In the genomic region with DNA sequence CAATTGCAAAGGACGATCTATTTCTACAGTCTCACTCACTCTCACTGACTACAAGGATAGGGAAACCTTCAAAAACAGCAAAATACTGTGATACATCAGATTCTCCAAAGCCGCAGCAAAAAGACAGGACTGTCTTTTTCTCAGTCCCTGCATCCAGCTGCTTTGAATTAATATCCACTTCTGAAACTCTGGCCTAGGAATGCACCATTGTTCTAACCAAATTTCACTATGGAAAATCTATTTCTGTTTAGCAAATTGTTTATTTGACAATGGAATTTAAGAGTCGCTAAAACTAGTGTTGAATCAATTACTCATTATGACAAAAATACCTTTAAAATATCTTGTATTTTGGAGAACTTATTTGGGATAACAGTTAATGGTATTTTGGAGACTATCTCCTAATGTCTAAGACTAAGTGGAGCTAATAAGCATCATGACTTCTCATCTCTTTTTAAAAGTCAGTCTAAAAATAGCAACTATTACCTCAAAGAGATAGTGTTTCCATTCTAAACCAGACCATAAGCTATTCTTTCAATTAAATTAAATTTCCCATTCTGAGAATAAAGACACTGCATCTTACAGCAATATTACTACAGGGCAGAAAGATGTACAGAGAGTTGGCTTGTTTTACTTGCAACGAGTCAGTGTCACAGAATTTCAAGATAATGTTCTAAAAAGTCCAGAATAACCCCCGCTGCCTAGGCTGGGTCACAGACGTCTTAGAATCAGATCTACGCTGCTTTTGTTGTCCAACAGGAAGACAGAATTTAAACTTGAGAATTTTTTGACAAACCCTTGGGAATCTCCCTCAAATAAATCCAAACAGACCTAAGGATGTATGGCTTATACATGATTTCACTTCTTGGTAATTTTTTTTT, we compare ENCODE assay signal across 11 cellular contexts.
DNase-seq lines count a peak whose midpoint lies in the region; ATAC-seq, FAIRE-seq and TF ChIP-seq lines count a peak whose summit lies in the region.
"Had no signal": no experiment of that assay in that cellular context is flagged by ENCODE, and none has a peak within 500 bp of the region (broad histone marks: within the 10 kb centered on the region; RNA-seq: fewer than 3 reads in every experiment).

No MANE protein-coding gene starts in this region.

- no peaks in the 10 kb centered on the region for H3K27me3 Mint-ChIP-seq in activated T-cell treated with anti-CD3 and anti-CD28 coated beads, Interleukin-2, amount 50 U/mL, for 24 hours

- H3K4me3 Mint-ChIP-seq in activated T-cell treated with anti-CD3 and anti-CD28 coated beads, Interleukin-2, amount 50 U/mL, for 24 hours: peak overlapping the region; percentile 61

- H3K9me3 ChIP-seq in adipocyte (ENCODE audit: control insufficient read depth, low read length): no peaks in the 10 kb centered on the region
- H3K9me3 ChIP-seq in suprapubic skin: no peaks in the 10 kb centered on the region

- H3K4me1 ChIP-seq in adipocyte (ENCODE audit: control insufficient read depth, insufficient read depth, low read length) (peaks cover 56% of the 10 kb centered on the region), suprapubic skin (peaks cover 58% of the 10 kb centered on the region)

- no peaks in the 10 kb centered on the region for H3K9me3 Mint-ChIP-seq in activated T-cell treated with anti-CD3 and anti-CD28 coated beads, Interleukin-2, amount 50 U/mL, for 24 hours

- H3K27ac Mint-ChIP-seq in activated T-cell treated with anti-CD3 and anti-CD28 coated beads, Interleukin-2, amount 50 U/mL, for 24 hours: peak overlapping the region; percentile 95

- no peak for TF ChIP-seq EP300 in suprapubic skin (IDR thresholded peaks at IDR 0.05)

- no peak for TF ChIP-seq POLR2A in suprapubic skin (IDR thresholded peaks at IDR 0.05)

- 62% methylated on average over 7 of the region's 7 CpGs for WGBS in suprapubic skin

- no peak for TF ChIP-seq CTCF in suprapubic skin (IDR thresholded peaks at IDR 0.05)
- no peak for TF ChIP-seq CTCF in D721Med (IDR thresholded peaks at IDR 0.05; ENCODE audit: insufficient read depth, missing control alignments)

- peak overlapping the region; percentile 79 for H3K27ac ChIP-seq in suprapubic skin

- H3K4me3 ChIP-seq in adipocyte (ENCODE audit: low read length) (peak overlapping the region; percentile 25), suprapubic skin (no peak overlapping the region)

- H3K9ac ChIP-seq in adipocyte (ENCODE audit: low read length): peak overlapping the region; percentile 77

- H3K27me3 ChIP-seq in adipocyte (replicated peaks; ENCODE audit: control insufficient read depth, insufficient read depth, low read length) (no peaks in the 10 kb centered on the region), suprapubic skin (no peaks in the 10 kb centered on the region)

- no peak for DNase-seq in activated T-cell treated with anti-CD3 and anti-CD28 coated beads, Interleukin-2, amount 50 U/mL, for 24 hours
- DNase-seq in activated T-cell treated with anti-CD3 and anti-CD28 coated beads, Interleukin-2, amount 50 U/mL, for 1 hour: no peak
- peak; percentile 71 for DNase-seq in adipocyte (ENCODE audit: low read depth)
- peak; percentile 16 to 19 for DNase-seq in lung microvascular endothelial cell (ENCODE audit: low read depth in 2 of 2)
- no peak for DNase-seq in suprapubic skin (ENCODE audit: low spot score in 2 of 2)
- DNase-seq in D721Med (ENCODE audit: insufficient read length, low spot score): no peak
- DNase-seq in GF-D8 (lab: John Stamatoyannopoulos, UW): no peak
- DNase-seq: cerebellar nuclear complex, MM.1S had no signal

- no peaks in the 10 kb centered on the region for H3K36me3 ChIP-seq in adipocyte (ENCODE audit: control insufficient read depth, insufficient read depth, low read length, severe bottlenecking)
- H3K36me3 ChIP-seq in suprapubic skin: peaks cover 2% of the 10 kb centered on the region

- peaks cover 77% of the 10 kb centered on the region for H3K4me1 Mint-ChIP-seq in activated T-cell treated with anti-CD3 and anti-CD28 coated beads, Interleukin-2, amount 50 U/mL, for 24 hours (ENCODE audit: low read depth)

- no peak for FAIRE-seq in D721Med (lab: Jason Lieb, UNC)

- H3K36me3 Mint-ChIP-seq in activated T-cell treated with anti-CD3 and anti-CD28 coated beads, Interleukin-2, amount 50 U/mL, for 24 hours (ENCODE audit: low read depth): peaks cover 82% of the 10 kb centered on the region

- ATAC-seq in GM18873 (IDR thresholded peaks at IDR 0.05; ENCODE audit: low FRiP score, unreplicated experiment): no peak
- ATAC-seq: left lobe of liver had no signal

Comparison
In these comparisons a context has a peak if more than half of its experiments do, and no peak if none do; other contexts are left out.
1. DNase-seq: peak in adipocyte (single experiment) and lung microvascular endothelial cell (2 of 2); none in activated T-cell treated with anti-CD3 and anti-CD28 coated beads, Interleukin-2, amount 50 U/mL, for 24 hours (single experiment), activated T-cell treated with anti-CD3 and anti-CD28 coated beads, Interleukin-2, amount 50 U/mL, for 1 hour (single experiment), suprapubic skin (0 of 2), D721Med (single experiment) and GF-D8 (single experiment).